In genomic region chr18:37299471-37300304, GRCh38 we compare ENCODE assay signal across 9 cellular contexts.
DNase-seq lines count a peak whose midpoint lies in the region; ATAC-seq, FAIRE-seq and TF ChIP-seq lines count a peak whose summit lies in the region.
"Had no signal": no experiment of that assay in that cellular context is flagged by ENCODE, and none has a peak within 500 bp of the region (broad histone marks: within the 10 kb centered on the region; RNA-seq: fewer than 3 reads in every experiment).

No MANE protein-coding gene starts in this region.

- H2AFZ ChIP-seq in GM12878 (ENCODE audit: control insufficient read depth, low read depth, low read length): no peak overlapping the region

- DNase-seq in ELR (ENCODE audit: low read depth) (peak; percentile 76), NCI-H2171 treated with DMSO at 0.1 percent for 48 hours (lab: John Stamatoyannopoulos, UW) (peak; percentile 94), GM12878 (ENCODE audit: low read depth, low spot score) (peak; percentile 8), iris pigment epithelial cell (ENCODE audit: low read depth) (peak; percentile 96), stomach (peak; percentile 85), mesenteric fat pad (ENCODE audit: low spot score) (no peak)
- DNase-seq: naive B cell had no signal

- H3K9me3 ChIP-seq in GM12878 (replicated peaks; ENCODE audit: control insufficient read depth, insufficient read depth, low read length) (no peaks in the 10 kb centered on the region), stomach (no peaks in the 10 kb centered on the region)

- no peaks in the 10 kb centered on the region for H3K27me3 ChIP-seq in GM12878 (replicated peaks in 1 of 2; ENCODE audit: control insufficient read depth in 2 of 2, insufficient read depth in 2 of 2, low read length in 1 of 2)
- H3K27me3 ChIP-seq in stomach: no peaks in the 10 kb centered on the region

- TF ChIP-seq CTCF in GM12878 (IDR thresholded peaks at IDR 0.05 in 2 of 3, conservative IDR thresholded peaks at IDR 0.05 in 1 of 3; ENCODE audit: control insufficient read depth in 2 of 3, extremely low read depth in 1 of 3, insufficient read depth in 1 of 3, low read depth in 3 of 3, low read length in 3 of 3) (no peak), stomach (IDR thresholded peaks at IDR 0.05) (no peak)

- no peak overlapping the region for H3K27ac ChIP-seq in GM12878 (ENCODE audit: control insufficient read depth, insufficient read depth)
- peak overlapping the region in 2 of 5 donors; percentile 18 to 24 for H3K27ac ChIP-seq in stomach

- H3K4me3 ChIP-seq in GM12878 (no peak overlapping the region), stomach (no peak overlapping the region)

- TF ChIP-seq POLR2A in GM12878 (IDR thresholded peaks at IDR 0.05; ENCODE audit: low read depth, low read length) (no peak), stomach (IDR thresholded peaks at IDR 0.05) (no peak)

- WGBS in GM12878 (ENCODE audit: insufficient coverage, insufficient replicate concordance, low lambda C conversion rate, missing lambda C conversion rate): 31% methylated on average over 9 of the region's 10 CpGs
- 19 to 31% (median 20%) methylated on average over 8 to 10 of the region's 10 CpGs for WGBS in stomach, 5 donors

- no peak for TF ChIP-seq EP300 in GM12878 (IDR thresholded peaks at IDR 0.05; ENCODE audit: borderline replicate concordance in 1 of 2, control insufficient read depth in 1 of 2, low read depth in 2 of 2, low read length in 2 of 2)
- TF ChIP-seq EP300 in stomach (IDR thresholded peaks at IDR 0.05): no peak

- H3K36me3 ChIP-seq in GM12878 (ENCODE audit: control insufficient read depth in 2 of 2, insufficient read depth in 2 of 2, low read length in 1 of 2) (no peaks in the 10 kb centered on the region), stomach (no peaks in the 10 kb centered on the region)

- CTCF ChIA-PET in GM12878 (lab: Yijun Ruan, JAX): no interaction called here

- H3K4me1 ChIP-seq in GM12878 (ENCODE audit: control insufficient read depth, insufficient read depth, low read length) (no peaks in the 10 kb centered on the region), stomach (peaks cover 8 to 14% (median 14%) of the 10 kb centered on the region in 4 donors)

- TF ChIP-seq RAD21 in GM12878 (IDR thresholded peaks at IDR 0.05; ENCODE audit: insufficient read depth, low read depth, low read length): no peak

- POLR2A ChIA-PET in GM12878 (lab: Charles Lee): no interaction called here

- H4K20me1 ChIP-seq in GM12878 (ENCODE audit: control insufficient read depth, insufficient read depth): no peaks in the 10 kb centered on the region

- H3K9ac ChIP-seq in GM12878 (ENCODE audit: control insufficient read depth, insufficient read depth, low read length): no peak overlapping the region

- no peak overlapping the region for H3K4me2 ChIP-seq in GM12878 (ENCODE audit: control insufficient read depth, insufficient read depth)

- SMC1A ChIA-PET in GM12878 (lab: Charles Lee; ENCODE audit: uncharacterized antibody, unreplicated experiment): interaction anchor here (0.6 kb wide), 1 partner anchor 400 kb away, joined by 3 read pairs; no protein-coding TSS in a partner anchor

- no peaks in the 10 kb centered on the region for H3K79me2 ChIP-seq in GM12878 (ENCODE audit: control insufficient read depth, insufficient read depth, low read length)

- no TSS peak for BruUV-seq in GM12878 (replicated peaks; lab: Mats Ljungman, UMichigan)

- RAD21 ChIA-PET in GM12878 (lab: Charles Lee; ENCODE audit: unreplicated experiment): no interaction called here

- intact Hi-C loops in GM12878 (cut with micrococcal nuclease; ENCODE audit: unreplicated experiment) (no loop called here), stomach (cut with DNase I; ENCODE audit: low total_unique reads) (no loop called here)

- no peak for FAIRE-seq in GM12878 (lab: Jason Lieb, UNC)

- in situ Hi-C loops in GM12878 (cut with MboI): loop anchor here (25.0 kb wide), 1 partner anchor 362 kb away; no protein-coding TSS in a partner anchor

- ATAC-seq in HG03103 (IDR thresholded peaks at IDR 0.05; ENCODE audit: low read depth, unreplicated experiment) (peak; percentile 57), GM12878 (peak; percentile 52), GM21528 (IDR thresholded peaks at IDR 0.05; ENCODE audit: low FRiP score, unreplicated experiment) (no peak)

TF ChIP-seq in GM12878, 131 proteins besides CTCF, POLR2A, EP300 and RAD21:
- TF ChIP-seq HDAC6 (IDR thresholded peaks at IDR 0.05; ENCODE audit: unreplicated experiment) (no peak), MAX (IDR thresholded peaks at IDR 0.05; ENCODE audit: low read depth, low read length) (no peak), ZSCAN29 (IDR thresholded peaks at IDR 0.05) (no peak), E2F8 (IDR thresholded peaks at IDR 0.05; ENCODE audit: low read depth, partially characterized antibody) (no peak), BMI1 (IDR thresholded peaks at IDR 0.05; ENCODE audit: borderline replicate concordance) (peak; percentile 62), ZNF217 (IDR thresholded peaks at IDR 0.05) (no peak)
